In the genomic region with DNA sequence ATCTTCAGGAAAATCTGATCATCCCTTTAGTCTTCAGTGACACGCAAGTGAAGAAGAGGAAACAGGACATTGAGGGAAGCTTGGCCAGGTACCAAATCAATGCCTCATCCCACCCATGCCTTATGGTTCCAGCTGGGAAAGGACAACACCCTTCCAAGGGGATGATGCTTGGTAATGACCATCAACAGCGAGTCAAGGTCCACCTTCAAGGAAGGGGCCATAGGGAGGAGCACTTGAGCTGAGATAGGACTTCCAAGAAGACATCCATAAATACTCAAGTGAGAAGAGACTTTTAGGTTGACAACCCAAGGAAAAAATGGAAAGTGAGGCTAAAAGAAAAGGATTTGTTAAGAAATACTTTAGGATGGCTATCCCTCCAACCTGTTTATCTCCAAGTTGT, we compare ENCODE assay signal across 22 cellular contexts. TPM values are rescaled to one million over a fixed set of nuclear protein-coding genes. Genes with fewer than 3 reads are reported as not detected.
DNase-seq lines count a peak whose midpoint lies in the region; ATAC-seq and TF ChIP-seq lines count a peak whose summit lies in the region.
"Had no signal": no experiment of that assay in that cellular context is flagged by ENCODE, and none has a peak within 500 bp of the region (broad histone marks: within the 10 kb centered on the region; RNA-seq: fewer than 3 reads in every experiment).

No MANE protein-coding gene starts in this region.

- H3K4me3 ChIP-seq in AG09309 (ENCODE audit: control insufficient read depth, low read depth, low read length) (no peak overlapping the region), LNCaP clone FGC (ENCODE audit: low read depth, low read length) (no peak overlapping the region), choroid plexus epithelial cell (ENCODE audit: low read depth, low read length) (no peak overlapping the region), ascending aorta (no peak overlapping the region)
- H3K4me3 ChIP-seq: HAP-1, Peyer's patch, SJSA1 had no signal

- peak; percentile 37 for TF ChIP-seq CTCF in AG09309 (IDR thresholded peaks at IDR 0.05; ENCODE audit: control insufficient read depth, insufficient read depth, low read depth, low read length, missing control alignments)
- TF ChIP-seq CTCF in LNCaP clone FGC (IDR thresholded peaks at IDR 0.05; ENCODE audit: control insufficient read depth, extremely low read depth, insufficient read depth), result 0 out of 2 replicates have a peak, but pooled peaks have one; percentile 7
- TF ChIP-seq CTCF in choroid plexus epithelial cell (conservative IDR thresholded peaks at IDR 0.05; ENCODE audit: low read depth, low read length), result peak; percentile 18
- TF ChIP-seq CTCF in ascending aorta (IDR thresholded peaks at IDR 0.05), result no peak

- H3K27me3 ChIP-seq in ascending aorta, result no peaks in the 10 kb centered on the region
- H3K27me3 ChIP-seq: Peyer's patch had no signal

- H3K4me1 ChIP-seq in ascending aorta, result no peaks in the 10 kb centered on the region
- H3K4me1 ChIP-seq: HAP-1, Peyer's patch had no signal

- no peak for ATAC-seq in SK-N-SH treated with all-trans-retinoic acid at 6 μM for 48 hours

- no peaks in the 10 kb centered on the region for H3K36me3 ChIP-seq in ascending aorta
- H3K36me3 ChIP-seq: HAP-1, Peyer's patch, SJSA1 had no signal

- no peak overlapping the region for H3K27ac ChIP-seq in ascending aorta
- H3K27ac ChIP-seq: HL-60, Peyer's patch, SJSA1 had no signal

- no peaks in the 10 kb centered on the region for H3K9me3 ChIP-seq in ascending aorta
- H3K9me3 ChIP-seq: HAP-1, Peyer's patch, SJSA1 had no signal

- DNase-seq in AG09309 (ENCODE audit: low read depth) (no peak), LNCaP clone FGC (ENCODE audit: low read depth) (no peak), choroid plexus epithelial cell (ENCODE audit: low read depth) (peak; percentile 28), medulla oblongata (ENCODE audit: extremely low spot score) (peak; percentile 13), NCI-H1092 (lab: John Stamatoyannopoulos, UW) (no peak), GM19238 (ENCODE audit: insufficient read length, low spot score) (no peak), ascending aorta (ENCODE audit: low spot score in 2 of 2) (no peak)
- DNase-seq: 8988T; CD4-positive, alpha-beta T cell; DMS53; Karpas-422; MM.1S; NCI-H1092 treated with DMSO at 0.1 percent for 48 hours; NCI-H2081 treated with DMSO at 0.1 percent for 48 hours; NCI-H510A; NCI-H748 treated with DMSO at 0.1 percent for 48 hours; NK-92 treated with Interleukin-12 subunit alpha and Interleukin-12 subunit beta, amount 100 ng/mL, for 24 hours; Peyer's patch had no signal

- intact Hi-C loops in ascending aorta (cut with DNase I), result no loop called here

TF ChIP-seq in SK-N-SH treated with all-trans-retinoic acid at 6 μM for 48 hours, 23 proteins besides CTCF, POLR2A, EP300 and RAD21:
- TF ChIP-seq, protein P1, sequence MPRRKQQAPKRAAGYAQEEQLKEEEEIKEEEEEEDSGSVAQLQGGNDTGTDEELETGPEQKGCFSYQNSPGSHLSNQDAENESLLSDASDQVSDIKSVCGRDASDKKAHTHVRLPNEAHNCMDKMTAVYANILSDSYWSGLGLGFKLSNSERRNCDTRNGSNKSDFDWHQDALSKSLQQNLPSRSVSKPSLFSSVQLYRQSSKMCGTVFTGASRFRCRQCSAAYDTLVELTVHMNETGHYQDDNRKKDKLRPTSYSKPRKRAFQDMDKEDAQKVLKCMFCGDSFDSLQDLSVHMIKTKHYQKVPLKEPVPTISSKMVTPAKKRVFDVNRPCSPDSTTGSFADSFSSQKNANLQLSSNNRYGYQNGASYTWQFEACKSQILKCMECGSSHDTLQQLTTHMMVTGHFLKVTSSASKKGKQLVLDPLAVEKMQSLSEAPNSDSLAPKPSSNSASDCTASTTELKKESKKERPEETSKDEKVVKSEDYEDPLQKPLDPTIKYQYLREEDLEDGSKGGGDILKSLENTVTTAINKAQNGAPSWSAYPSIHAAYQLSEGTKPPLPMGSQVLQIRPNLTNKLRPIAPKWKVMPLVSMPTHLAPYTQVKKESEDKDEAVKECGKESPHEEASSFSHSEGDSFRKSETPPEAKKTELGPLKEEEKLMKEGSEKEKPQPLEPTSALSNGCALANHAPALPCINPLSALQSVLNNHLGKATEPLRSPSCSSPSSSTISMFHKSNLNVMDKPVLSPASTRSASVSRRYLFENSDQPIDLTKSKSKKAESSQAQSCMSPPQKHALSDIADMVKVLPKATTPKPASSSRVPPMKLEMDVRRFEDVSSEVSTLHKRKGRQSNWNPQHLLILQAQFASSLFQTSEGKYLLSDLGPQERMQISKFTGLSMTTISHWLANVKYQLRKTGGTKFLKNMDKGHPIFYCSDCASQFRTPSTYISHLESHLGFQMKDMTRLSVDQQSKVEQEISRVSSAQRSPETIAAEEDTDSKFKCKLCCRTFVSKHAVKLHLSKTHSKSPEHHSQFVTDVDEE (CRISPR knock-in tag; IDR thresholded peaks at IDR 0.05), result no peak
- TF ChIP-seq TCF4 (CRISPR knock-in tag; IDR thresholded peaks at IDR 0.05; ENCODE audit: borderline replicate concordance), result no peak
- TF ChIP-seq CSDC2 (CRISPR knock-in tag; IDR thresholded peaks at IDR 0.05), result no peak
- TF ChIP-seq GLIS3 (CRISPR knock-in tag; IDR thresholded peaks at IDR 0.05), result no peak
- TF ChIP-seq, protein P2, sequence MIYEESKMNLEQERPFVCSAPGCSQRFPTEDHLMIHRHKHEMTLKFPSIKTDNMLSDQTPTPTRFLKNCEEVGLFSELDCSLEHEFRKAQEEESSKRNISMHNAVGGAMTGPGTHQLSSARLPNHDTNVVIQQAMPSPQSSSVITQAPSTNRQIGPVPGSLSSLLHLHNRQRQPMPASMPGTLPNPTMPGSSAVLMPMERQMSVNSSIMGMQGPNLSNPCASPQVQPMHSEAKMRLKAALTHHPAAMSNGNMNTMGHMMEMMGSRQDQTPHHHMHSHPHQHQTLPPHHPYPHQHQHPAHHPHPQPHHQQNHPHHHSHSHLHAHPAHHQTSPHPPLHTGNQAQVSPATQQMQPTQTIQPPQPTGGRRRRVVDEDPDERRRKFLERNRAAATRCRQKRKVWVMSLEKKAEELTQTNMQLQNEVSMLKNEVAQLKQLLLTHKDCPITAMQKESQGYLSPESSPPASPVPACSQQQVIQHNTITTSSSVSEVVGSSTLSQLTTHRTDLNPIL (CRISPR knock-in tag; IDR thresholded peaks at IDR 0.05; ENCODE audit: low read depth), result no peak
- TF ChIP-seq, protein P3, sequence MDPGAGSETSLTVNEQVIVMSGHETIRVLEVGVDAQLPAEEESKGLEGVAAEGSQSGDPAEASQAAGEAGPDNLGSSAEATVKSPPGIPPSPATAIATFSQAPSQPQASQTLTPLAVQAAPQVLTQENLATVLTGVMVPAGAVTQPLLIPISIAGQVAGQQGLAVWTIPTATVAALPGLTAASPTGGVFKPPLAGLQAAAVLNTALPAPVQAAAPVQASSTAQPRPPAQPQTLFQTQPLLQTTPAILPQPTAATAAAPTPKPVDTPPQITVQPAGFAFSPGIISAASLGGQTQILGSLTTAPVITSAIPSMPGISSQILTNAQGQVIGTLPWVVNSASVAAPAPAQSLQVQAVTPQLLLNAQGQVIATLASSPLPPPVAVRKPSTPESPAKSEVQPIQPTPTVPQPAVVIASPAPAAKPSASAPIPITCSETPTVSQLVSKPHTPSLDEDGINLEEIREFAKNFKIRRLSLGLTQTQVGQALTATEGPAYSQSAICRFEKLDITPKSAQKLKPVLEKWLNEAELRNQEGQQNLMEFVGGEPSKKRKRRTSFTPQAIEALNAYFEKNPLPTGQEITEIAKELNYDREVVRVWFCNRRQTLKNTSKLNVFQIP (CRISPR knock-in tag; IDR thresholded peaks at IDR 0.05; ENCODE audit: borderline replicate concordance, low read depth), result no peak
- TF ChIP-seq RARB (CRISPR knock-in tag; IDR thresholded peaks at IDR 0.05), result no peak
- TF ChIP-seq ESRRG (CRISPR knock-in tag; IDR thresholded peaks at IDR 0.05), result no peak
- no peak for TF ChIP-seq SNAI2 (CRISPR knock-in tag; IDR thresholded peaks at IDR 0.05)
- TF ChIP-seq ZNF8 (CRISPR knock-in tag; IDR thresholded peaks at IDR 0.05), result no peak
- no peak for TF ChIP-seq ARNTL (CRISPR knock-in tag; IDR thresholded peaks at IDR 0.05; ENCODE audit: borderline replicate concordance, low read depth)
- no peak for TF ChIP-seq ZFP3 (CRISPR knock-in tag; IDR thresholded peaks at IDR 0.05)
- TF ChIP-seq, protein P4, sequence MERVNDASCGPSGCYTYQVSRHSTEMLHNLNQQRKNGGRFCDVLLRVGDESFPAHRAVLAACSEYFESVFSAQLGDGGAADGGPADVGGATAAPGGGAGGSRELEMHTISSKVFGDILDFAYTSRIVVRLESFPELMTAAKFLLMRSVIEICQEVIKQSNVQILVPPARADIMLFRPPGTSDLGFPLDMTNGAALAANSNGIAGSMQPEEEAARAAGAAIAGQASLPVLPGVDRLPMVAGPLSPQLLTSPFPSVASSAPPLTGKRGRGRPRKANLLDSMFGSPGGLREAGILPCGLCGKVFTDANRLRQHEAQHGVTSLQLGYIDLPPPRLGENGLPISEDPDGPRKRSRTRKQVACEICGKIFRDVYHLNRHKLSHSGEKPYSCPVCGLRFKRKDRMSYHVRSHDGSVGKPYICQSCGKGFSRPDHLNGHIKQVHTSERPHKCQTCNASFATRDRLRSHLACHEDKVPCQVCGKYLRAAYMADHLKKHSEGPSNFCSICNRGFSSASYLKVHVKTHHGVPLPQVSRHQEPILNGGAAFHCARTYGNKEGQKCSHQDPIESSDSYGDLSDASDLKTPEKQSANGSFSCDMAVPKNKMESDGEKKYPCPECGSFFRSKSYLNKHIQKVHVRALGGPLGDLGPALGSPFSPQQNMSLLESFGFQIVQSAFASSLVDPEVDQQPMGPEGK (CRISPR knock-in tag; IDR thresholded peaks at IDR 0.05; ENCODE audit: borderline replicate concordance), result no peak
- no peak for TF ChIP-seq ZC3H10 (CRISPR knock-in tag; IDR thresholded peaks at IDR 0.05)
- no peak for TF ChIP-seq TOX (CRISPR knock-in tag; IDR thresholded peaks at IDR 0.05; ENCODE audit: borderline replicate concordance)
- no peak for TF ChIP-seq OSR1 (CRISPR knock-in tag; IDR thresholded peaks at IDR 0.05)
- TF ChIP-seq PPARA (CRISPR knock-in tag; IDR thresholded peaks at IDR 0.05; ENCODE audit: borderline replicate concordance), result no peak
- TF ChIP-seq ZNF565 (CRISPR knock-in tag; conservative IDR thresholded peaks at IDR 0.05; ENCODE audit: low read depth), result no peak
- no peak for TF ChIP-seq ISL1 (CRISPR knock-in tag; IDR thresholded peaks at IDR 0.05)

RNA-seq across cellular contexts. Expression of a gene that starts 27.1 kb away (rescaled TPM):
- 605 TPM for total RNA-seq in ascending aorta

Comparison
In these comparisons a context has a peak if more than half of its experiments do, and no peak if none do; other contexts are left out.
1. DNase-seq: peak in choroid plexus epithelial cell (single experiment) and medulla oblongata (single experiment); none in AG09309 (single experiment), LNCaP clone FGC (single experiment), NCI-H1092 (single experiment), GM19238 (single experiment) and ascending aorta (0 of 2).
2. CTCF ChIP-seq: peak in AG09309 (single experiment), LNCaP clone FGC (single experiment) and choroid plexus epithelial cell (single experiment); none in ascending aorta (0 of 3).